Comparison of ENCODE assay signal across 26 cellular contexts in the genomic region with DNA sequence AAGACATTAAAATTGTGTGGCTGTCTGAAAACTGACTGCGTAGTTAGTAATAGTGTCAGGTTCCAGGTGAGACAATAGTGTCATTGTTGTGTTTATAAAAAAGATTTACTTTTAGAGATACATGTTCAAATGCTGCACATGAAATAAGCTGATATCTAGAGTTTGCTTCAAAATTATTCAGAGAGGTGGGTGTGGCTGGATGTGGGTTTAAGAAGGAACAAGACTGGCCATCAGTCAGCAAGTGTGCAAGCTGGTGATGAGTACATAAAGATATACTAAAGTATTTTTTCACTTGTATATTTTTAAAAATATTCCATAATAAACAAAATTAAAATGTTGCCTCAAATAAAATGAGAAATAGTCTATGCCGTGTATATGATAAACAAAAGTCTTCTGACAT.
A peak's percentile ranks its signal among the peaks of the same experiment; 100 is the strongest.
DNase-seq lines count a peak whose midpoint lies in the region; ATAC-seq and TF ChIP-seq lines count a peak whose summit lies in the region.
"Had no signal": no experiment of that assay in that cellular context is flagged by ENCODE, and none has a peak within 500 bp of the region (broad histone marks: within the 10 kb centered on the region; RNA-seq: fewer than 3 reads in every experiment).

No MANE protein-coding gene starts in this region.

- no peaks in the 10 kb centered on the region for H3K27me3 ChIP-seq in BLaER1
- no peaks in the 10 kb centered on the region for H3K27me3 ChIP-seq in OCI-LY1 (ENCODE audit: insufficient read depth, low read length)
- no peaks in the 10 kb centered on the region for H3K27me3 ChIP-seq in foreskin keratinocyte

- H2AFZ ChIP-seq in OCI-LY1 (ENCODE audit: low read length): no peak overlapping the region
- H2AFZ ChIP-seq: PC-9 had no signal

- TF ChIP-seq CTCF in OCI-LY1 (IDR thresholded peaks at IDR 0.05; ENCODE audit: low read length): no peak
- TF ChIP-seq CTCF in foreskin keratinocyte (conservative IDR thresholded peaks at IDR 0.05): no peak

- no peaks in the 10 kb centered on the region for H4K20me1 ChIP-seq in BLaER1
- H4K20me1 ChIP-seq in OCI-LY1 (ENCODE audit: insufficient read depth, low read length): no peaks in the 10 kb centered on the region

- H3F3A ChIP-seq in OCI-LY1 (ENCODE audit: insufficient read depth, low read length): no peaks in the 10 kb centered on the region

- H3K79me2 ChIP-seq in OCI-LY1 (ENCODE audit: insufficient read depth, low read length): no peaks in the 10 kb centered on the region

- peak overlapping the region; percentile 99 for H3K27ac ChIP-seq in BLaER1
- H3K27ac ChIP-seq in OCI-LY1 (ENCODE audit: low read depth, low read length, poor library complexity, severe bottlenecking): peak overlapping the region; percentile 99
- peak overlapping the region; percentile 63 for H3K27ac ChIP-seq in foreskin keratinocyte
- H3K27ac ChIP-seq: PC-9, RWPE1 had no signal

- H3K4me2 ChIP-seq in BLaER1 (peak overlapping the region; percentile 84), OCI-LY1 (ENCODE audit: low read length) (peak overlapping the region; percentile 59)
- H3K4me2 ChIP-seq: PC-9 had no signal

- H3K36me3 ChIP-seq in BLaER1: peaks cover 15% of the 10 kb centered on the region
- peaks cover 5% of the 10 kb centered on the region for H3K36me3 ChIP-seq in OCI-LY1 (ENCODE audit: insufficient read depth, low read length)
- H3K36me3 ChIP-seq: BE2C had no signal

- peaks cover 90% of the 10 kb centered on the region for H3K4me1 ChIP-seq in BLaER1
- H3K4me1 ChIP-seq in OCI-LY1 (ENCODE audit: insufficient read depth, low read length, severe bottlenecking): peaks cover 91% of the 10 kb centered on the region
- H3K4me1 ChIP-seq in foreskin keratinocyte: peaks cover 27% of the 10 kb centered on the region
- H3K4me1 ChIP-seq: Caco-2 had no signal

- DNase-seq in HT1080 (ENCODE audit: low read depth) (peak; percentile 16), foreskin keratinocyte (peak in 1 of 2 donors; percentile 41), SW480 (ENCODE audit: low spot score) (no peak), OCI-M1 (lab: John Stamatoyannopoulos, UW) (no peak), SIG-M5 (lab: John Stamatoyannopoulos, UW) (no peak)
- DNase-seq: BE2C; Caco-2; CD4-positive, alpha-beta T cell; DMS 273 treated with DMSO at 0.1 percent for 48 hours; DMS79 treated with DMSO at 0.1 percent for 48 hours; H9; HFFc6; NCI-H1105 treated with DMSO at 0.1 percent for 48 hours; NCI-H1694; NCI-H2081; NCI-H2171; NCI-H345; NCI-H524; PC-9; T-helper 1 cell had no signal

- ATAC-seq in foreskin keratinocyte: no peak
- ATAC-seq: HepG2, K562, SK-N-SH treated with all-trans-retinoic acid at 6 μM for 48 hours had no signal

- H3K9me3 ChIP-seq in BLaER1: peaks cover 33% of the 10 kb centered on the region
- H3K9me3 ChIP-seq in OCI-LY1 (ENCODE audit: low read length): peaks cover 6% of the 10 kb centered on the region
- H3K9me3 ChIP-seq: BE2C, Caco-2 had no signal

- H3K9ac ChIP-seq in BLaER1 (peak overlapping the region; percentile 84), OCI-LY1 (ENCODE audit: low read length) (peak overlapping the region; percentile 72)

- H3K9me2 ChIP-seq in OCI-LY1 (ENCODE audit: low read depth, low read length): no peaks in the 10 kb centered on the region

- H3K4me3 ChIP-seq in BLaER1 (peak overlapping the region; percentile 31; the same call in 1 of the 2 replicates), OCI-LY1 (ENCODE audit: low read depth, low read length, poor library complexity, severe bottlenecking) (peak overlapping the region; percentile 36)
- H3K4me3 ChIP-seq: K562, PC-9 had no signal
